ENCODE assay signal across 8 cellular contexts in the genomic region with DNA sequence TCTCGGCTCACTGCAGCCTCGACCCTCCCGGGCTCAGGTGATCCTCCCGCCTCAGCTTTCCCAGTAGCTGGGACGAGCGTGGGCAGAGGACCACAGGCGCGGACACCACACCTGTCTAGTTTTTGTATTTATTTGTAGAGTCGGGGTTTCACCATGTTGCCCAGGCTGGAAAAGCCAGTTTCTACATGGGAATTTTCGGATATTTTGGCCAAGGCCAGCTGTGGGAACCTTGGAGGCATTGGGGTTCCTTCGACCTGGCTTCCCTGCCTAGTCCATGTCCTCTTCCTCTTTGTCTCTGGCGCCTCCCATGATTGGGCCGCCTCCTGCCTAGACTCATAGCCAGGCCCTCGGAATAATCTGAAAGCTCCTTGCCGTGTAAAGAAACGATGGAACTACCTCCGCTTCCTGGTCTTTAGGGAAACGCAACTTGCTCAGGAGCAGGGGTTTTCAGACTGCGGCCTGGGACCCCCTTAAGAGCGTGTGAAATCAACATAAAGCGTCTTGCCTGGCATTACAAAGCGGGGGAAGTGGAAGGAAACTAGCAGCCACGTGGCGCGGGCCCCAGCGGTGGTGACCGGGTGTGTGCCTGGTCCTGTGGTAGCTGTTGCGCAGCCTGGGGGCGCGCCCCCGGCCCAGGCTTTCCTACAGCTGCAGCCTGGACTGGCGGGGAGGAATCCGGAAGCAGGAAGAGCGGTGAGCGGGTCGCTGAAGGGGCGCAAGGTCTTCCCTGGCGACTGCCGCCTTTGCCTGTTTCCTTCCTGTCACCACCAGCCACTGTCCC. TPM values are rescaled to one million over a fixed set of nuclear protein-coding genes. Genes with fewer than 3 reads are reported as not detected.
DNase-seq lines count a peak whose midpoint lies in the region; ATAC-seq and TF ChIP-seq lines count a peak whose summit lies in the region.

No MANE protein-coding gene starts in this region.

- TF ChIP-seq EP300 in stomach (IDR thresholded peaks at IDR 0.05): no peak

- peak overlapping the region; percentile 77 for H3K4me3 ChIP-seq in CD4-positive, CD25-positive, alpha-beta regulatory T cell (ENCODE audit: low read depth, low read length)
- H3K4me3 ChIP-seq in MG63 (peak overlapping the region; percentile 64), stomach (peak overlapping the region; percentile 71 to 91 (median 82))

- peak overlapping the region; percentile 98 for H3K27ac ChIP-seq in CD4-positive, CD25-positive, alpha-beta regulatory T cell (ENCODE audit: insufficient read depth, low read length, poor library complexity, severe bottlenecking)
- H3K27ac ChIP-seq in stomach: peak overlapping the region; percentile 100

- peak in 2 of 3 donors; percentile 40 to 66 for DNase-seq in CD4-positive, CD25-positive, alpha-beta regulatory T cell
- DNase-seq in MG63 (no peak), stomach (peak; percentile 51), hepatic stellate cell (ENCODE audit: low spot score) (no peak)
- peak; percentile 59 for DNase-seq in activated T-cell treated with anti-CD3 and anti-CD28 coated beads, Interleukin-2, amount 50 U/mL, for 1 hour
- peak in 9 of 10 donors; percentile 26 to 69 (median 50) for DNase-seq in naive thymus-derived CD8-positive, alpha-beta T cell

- no peak for ATAC-seq in CD4-positive, CD25-positive, alpha-beta regulatory T cell (ENCODE audit: low read depth in 2 of 2)
- ATAC-seq in esophagus mucosa (peak; percentile 33), HG02678 (IDR thresholded peaks at IDR 0.05; ENCODE audit: unreplicated experiment) (no peak)
- peak; percentile 5 to 25 for ATAC-seq in naive thymus-derived CD8-positive, alpha-beta T cell

- H3K27me3 Mint-ChIP-seq in CD4-positive, CD25-positive, alpha-beta regulatory T cell: no peaks in the 10 kb centered on the region
- no peaks in the 10 kb centered on the region for H3K27me3 Mint-ChIP-seq in naive thymus-derived CD8-positive, alpha-beta T cell

- peak overlapping the region; percentile 88 to 99 (median 95) for H3K27ac Mint-ChIP-seq in CD4-positive, CD25-positive, alpha-beta regulatory T cell
- H3K27ac Mint-ChIP-seq in naive thymus-derived CD8-positive, alpha-beta T cell: peak overlapping the region; percentile 85 to 97 (median 96)

- H3K36me3 ChIP-seq in CD4-positive, CD25-positive, alpha-beta regulatory T cell (ENCODE audit: control insufficient read depth, insufficient read depth, low read length): peaks cover 24% of the 10 kb centered on the region
- peaks cover 31% of the 10 kb centered on the region for H3K36me3 ChIP-seq in MG63
- H3K36me3 ChIP-seq in stomach: peaks cover 21 to 26% (median 25%) of the 10 kb centered on the region in 4 donors

- H3K9me3 ChIP-seq in CD4-positive, CD25-positive, alpha-beta regulatory T cell (ENCODE audit: control insufficient read depth in 2 of 2, low read length in 2 of 2): no peaks in the 10 kb centered on the region
- no peaks in the 10 kb centered on the region for H3K9me3 ChIP-seq in MG63
- no peaks in the 10 kb centered on the region for H3K9me3 ChIP-seq in stomach

- intact Hi-C loops in stomach (cut with DNase I; ENCODE audit: low total_unique reads): no loop called here

- 27 to 41% (median 31%) methylated on average over 34 to 39 of the region's 39 CpGs for WGBS in stomach, 5 donors

- H3K27me3 ChIP-seq in CD4-positive, CD25-positive, alpha-beta regulatory T cell (ENCODE audit: control insufficient read depth, insufficient read depth, low read length): no peaks in the 10 kb centered on the region
- H3K27me3 ChIP-seq in MG63 (no peaks in the 10 kb centered on the region), stomach (no peaks in the 10 kb centered on the region)

- peaks cover 40% of the 10 kb centered on the region for H3K4me1 ChIP-seq in CD4-positive, CD25-positive, alpha-beta regulatory T cell (ENCODE audit: control insufficient read depth, insufficient read depth, low read length, poor library complexity, severe bottlenecking)
- H3K4me1 ChIP-seq in stomach: peaks cover 31 to 45% (median 39%) of the 10 kb centered on the region in 4 donors

- POLR2A ChIA-PET in naive thymus-derived CD8-positive, alpha-beta T cell (lab: Charles Lee): interaction anchor here (0.5 to 1.7 kb wide), 11 partner anchors 8 to 1858 kb away, joined by 3 to 12 read pairs (median 6); partner anchors contain the start of gene DYNC1H1

- H3K4me1 Mint-ChIP-seq in CD4-positive, CD25-positive, alpha-beta regulatory T cell: peaks cover 10 to 55% (median 44%) of the 10 kb centered on the region in 4 donors
- H3K4me1 Mint-ChIP-seq in naive thymus-derived CD8-positive, alpha-beta T cell: peaks cover 26 to 56% (median 53%) of the 10 kb centered on the region in 4 donors

- no peak for TF ChIP-seq CTCF in stomach (IDR thresholded peaks at IDR 0.05)

- H3K9me3 Mint-ChIP-seq in CD4-positive, CD25-positive, alpha-beta regulatory T cell: peaks cover 0 to 4% (median 0%) of the 10 kb centered on the region in 7 donors
- H3K9me3 Mint-ChIP-seq in naive thymus-derived CD8-positive, alpha-beta T cell: no peaks in the 10 kb centered on the region

- H3K4me3 Mint-ChIP-seq in CD4-positive, CD25-positive, alpha-beta regulatory T cell: peak overlapping the region; percentile 93 to 100 (median 97)
- H3K4me3 Mint-ChIP-seq in naive thymus-derived CD8-positive, alpha-beta T cell: peak overlapping the region; percentile 85 to 97 (median 96)

- TF ChIP-seq POLR2A in stomach (IDR thresholded peaks at IDR 0.05): no peak

- H3K36me3 Mint-ChIP-seq in CD4-positive, CD25-positive, alpha-beta regulatory T cell: peaks cover 32% of the 10 kb centered on the region
- H3K36me3 Mint-ChIP-seq in naive thymus-derived CD8-positive, alpha-beta T cell: peaks cover 15 to 31% (median 24%) of the 10 kb centered on the region in 3 donors

RNA-seq across cellular contexts. Expression of gene HSP90AA1, which starts 1.4 kb away (rescaled TPM):
- total RNA-seq in CD4-positive, CD25-positive, alpha-beta regulatory T cell: 653 TPM
- 100 to 1,000 TPM; 331 to 414 (median 372) TPM for polyA plus RNA-seq in CD4-positive, CD25-positive, alpha-beta regulatory T cell
- total RNA-seq in MG63 (2014; rRNA removed; shearing (Covaris generic); ENCODE audit: low replicate concordance): 158 and 180 TPM in 2 replicates
- total RNA-seq in esophagus mucosa (192 TPM), stomach (100 to 1,000 TPM; 103 to 250 (median 213) TPM)
- 100 to 1,000 TPM; 356 to 373 TPM for total RNA-seq in naive thymus-derived CD8-positive, alpha-beta T cell
- 100 to 1,000 TPM; 401 to 445 (median 427) TPM for polyA plus RNA-seq in naive thymus-derived CD8-positive, alpha-beta T cell
- 100 to 1,000 TPM; 167 to 279 (median 236) TPM for polyA plus RNA-seq in stomach

RNA-seq across cellular contexts. Expression of gene WDR20, which starts 51.5 kb away (rescaled TPM):
- total RNA-seq in CD4-positive, CD25-positive, alpha-beta regulatory T cell: 66.7 TPM
- 10 to 100 TPM; 13.0 to 19.8 (median 18.0) TPM for polyA plus RNA-seq in CD4-positive, CD25-positive, alpha-beta regulatory T cell
- total RNA-seq in MG63 (2014; rRNA removed; shearing (Covaris generic); ENCODE audit: low replicate concordance): 11.2 and 11.8 TPM in 2 replicates
- total RNA-seq in esophagus mucosa (26.5 TPM), stomach (10 to 100 TPM; 13.9 to 44.2 (median 25.5) TPM)
- 10 to 100 TPM; 50.0 to 56.9 TPM for total RNA-seq in naive thymus-derived CD8-positive, alpha-beta T cell
- polyA plus RNA-seq in naive thymus-derived CD8-positive, alpha-beta T cell: 10 to 100 TPM; 11.3 to 15.0 (median 12.9) TPM
- polyA plus RNA-seq in stomach: 1 to 10 TPM; 8.2 to 9.2 (median 8.4) TPM

Comparison
In these comparisons a context has a peak if more than half of its experiments do, and no peak if none do; other contexts are left out.
1. ATAC-seq: peak in esophagus mucosa (single experiment) and naive thymus-derived CD8-positive, alpha-beta T cell (2 of 2); none in CD4-positive, CD25-positive, alpha-beta regulatory T cell (0 of 2) and HG02678 (single experiment).
2. DNase-seq: peak in CD4-positive, CD25-positive, alpha-beta regulatory T cell (2 of 3), activated T-cell treated with anti-CD3 and anti-CD28 coated beads, Interleukin-2, amount 50 U/mL, for 1 hour (single experiment), naive thymus-derived CD8-positive, alpha-beta T cell (9 of 10) and stomach (single experiment); none in MG63 (single experiment) and hepatic stellate cell (single experiment).
3. Peak in every context shown above with its lines, with median percentiles within 50 percentile points of each other: H3K4me3 ChIP-seq.